ENCODE assay signal across 1 cellular context in the genomic region with DNA sequence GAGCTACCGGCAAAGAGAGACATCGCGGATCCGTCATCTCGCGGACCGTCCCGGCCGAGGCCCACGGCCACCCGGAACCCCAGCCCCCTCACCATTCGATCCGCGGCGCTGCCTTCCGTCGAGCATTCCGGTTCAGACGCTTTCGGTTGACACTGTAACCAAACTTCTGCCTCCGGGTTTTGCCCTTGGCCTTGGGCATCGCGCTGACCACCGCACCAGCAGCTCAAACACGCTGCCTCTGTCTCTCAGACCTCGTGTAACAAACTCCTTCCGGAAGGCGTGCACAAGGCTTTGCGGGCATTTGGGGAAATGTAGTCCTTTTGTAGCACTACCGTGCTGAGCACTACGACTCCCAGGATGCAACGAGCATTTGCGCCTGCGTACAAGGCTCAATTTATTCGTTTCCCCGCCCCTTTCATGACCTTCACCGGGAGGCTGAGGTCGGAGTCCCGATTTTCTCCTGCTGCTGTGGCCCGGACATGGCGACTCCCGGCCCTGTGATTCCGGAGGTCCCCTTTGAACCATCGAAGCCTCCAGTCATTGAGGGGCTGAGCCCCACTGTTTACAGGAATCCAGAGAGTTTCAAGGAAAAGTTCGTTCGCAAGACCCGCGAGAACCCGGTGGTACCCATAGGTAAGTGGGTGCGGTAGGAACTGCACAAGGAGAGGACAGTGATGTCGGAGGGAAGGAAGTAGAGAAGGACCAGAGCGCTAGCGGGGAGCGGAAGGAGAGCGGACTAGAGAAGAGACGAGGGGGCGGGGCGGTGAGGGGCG.
A peak's percentile ranks its signal among the peaks of the same experiment; 100 is the strongest.
TF ChIP-seq lines count a peak whose summit lies in the region.

A gene with protein sequence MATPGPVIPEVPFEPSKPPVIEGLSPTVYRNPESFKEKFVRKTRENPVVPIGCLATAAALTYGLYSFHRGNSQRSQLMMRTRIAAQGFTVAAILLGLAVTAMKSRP (plus strand): TSS at position 411 of the 773 bp plus-strand sequence. CDS start 69 bp downstream, at position 480.
A gene with protein sequence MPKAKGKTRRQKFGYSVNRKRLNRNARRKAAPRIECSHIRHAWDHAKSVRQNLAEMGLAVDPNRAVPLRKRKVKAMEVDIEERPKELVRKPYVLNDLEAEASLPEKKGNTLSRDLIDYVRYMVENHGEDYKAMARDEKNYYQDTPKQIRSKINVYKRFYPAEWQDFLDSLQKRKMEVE (minus strand): TSS at position 258 of the 773 bp plus-strand sequence. CDS start 59 bp downstream, at position 199.

TF ChIP-seq in GM12878, 131 proteins besides CTCF, POLR2A, EP300 and RAD21 (continued from another document):
- 0 out of 2 replicates have a peak, but pooled peaks have one; percentile 7 for TF ChIP-seq ZBTB33 (IDR thresholded peaks at IDR 0.05)
- no peak for TF ChIP-seq RFX5 (IDR thresholded peaks at IDR 0.05; ENCODE audit: low read depth, low read length)
- TF ChIP-seq NKRF (conservative IDR thresholded peaks at IDR 0.05) = peak; percentile 99
- TF ChIP-seq E4F1 (IDR thresholded peaks at IDR 0.05; ENCODE audit: borderline replicate concordance, partially characterized antibody) = peak; percentile 72
- TF ChIP-seq EZH2 (IDR thresholded peaks at IDR 0.05; ENCODE audit: borderline replicate concordance, control insufficient read depth, low read depth, low read length) = no peak
- TF ChIP-seq MEF2B (IDR thresholded peaks at IDR 0.05; ENCODE audit: partially characterized antibody, poor library complexity, severe bottlenecking) = peak; percentile 29
- TF ChIP-seq NR2C1 (IDR thresholded peaks at IDR 0.05) = peak; percentile 84
- peak; percentile 85 for TF ChIP-seq SKIL (IDR thresholded peaks at IDR 0.05; ENCODE audit: low read depth, poor library complexity, severe bottlenecking)
- peak; percentile 93 for TF ChIP-seq ZBTB11 (CRISPR knock-in tag; IDR thresholded peaks at IDR 0.05)
- TF ChIP-seq USF2 (IDR thresholded peaks at IDR 0.05; ENCODE audit: borderline replicate concordance, low read depth, low read length) = no peak
- TF ChIP-seq MYC (IDR thresholded peaks at IDR 0.05; ENCODE audit: insufficient read depth, insufficient read length, insufficient replicate concordance, low read length, severe bottlenecking) = peak; percentile 89
- TF ChIP-seq, protein P1, sequence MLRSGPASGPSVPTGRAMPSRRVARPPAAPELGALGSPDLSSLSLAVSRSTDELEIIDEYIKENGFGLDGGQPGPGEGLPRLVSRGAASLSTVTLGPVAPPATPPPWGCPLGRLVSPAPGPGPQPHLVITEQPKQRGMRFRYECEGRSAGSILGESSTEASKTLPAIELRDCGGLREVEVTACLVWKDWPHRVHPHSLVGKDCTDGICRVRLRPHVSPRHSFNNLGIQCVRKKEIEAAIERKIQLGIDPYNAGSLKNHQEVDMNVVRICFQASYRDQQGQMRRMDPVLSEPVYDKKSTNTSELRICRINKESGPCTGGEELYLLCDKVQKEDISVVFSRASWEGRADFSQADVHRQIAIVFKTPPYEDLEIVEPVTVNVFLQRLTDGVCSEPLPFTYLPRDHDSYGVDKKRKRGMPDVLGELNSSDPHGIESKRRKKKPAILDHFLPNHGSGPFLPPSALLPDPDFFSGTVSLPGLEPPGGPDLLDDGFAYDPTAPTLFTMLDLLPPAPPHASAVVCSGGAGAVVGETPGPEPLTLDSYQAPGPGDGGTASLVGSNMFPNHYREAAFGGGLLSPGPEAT (IDR thresholded peaks at IDR 0.05; ENCODE audit: low read depth) = peak; percentile 98
- peak; percentile 97 for TF ChIP-seq SIN3A (IDR thresholded peaks at IDR 0.05; ENCODE audit: low read depth, low read length)
- peak; percentile 58 for TF ChIP-seq KLF5 (IDR thresholded peaks at IDR 0.05; ENCODE audit: partially characterized antibody)
- TF ChIP-seq HCFC1 (IDR thresholded peaks at IDR 0.05; ENCODE audit: low read length) = peak; percentile 83
- no peak for TF ChIP-seq JUNB (IDR thresholded peaks at IDR 0.05)
TF ChIP-seq in GM12878: peak in this region for 69.
